Comparison of ENCODE assay signal across 8 cellular contexts in the genomic region with DNA sequence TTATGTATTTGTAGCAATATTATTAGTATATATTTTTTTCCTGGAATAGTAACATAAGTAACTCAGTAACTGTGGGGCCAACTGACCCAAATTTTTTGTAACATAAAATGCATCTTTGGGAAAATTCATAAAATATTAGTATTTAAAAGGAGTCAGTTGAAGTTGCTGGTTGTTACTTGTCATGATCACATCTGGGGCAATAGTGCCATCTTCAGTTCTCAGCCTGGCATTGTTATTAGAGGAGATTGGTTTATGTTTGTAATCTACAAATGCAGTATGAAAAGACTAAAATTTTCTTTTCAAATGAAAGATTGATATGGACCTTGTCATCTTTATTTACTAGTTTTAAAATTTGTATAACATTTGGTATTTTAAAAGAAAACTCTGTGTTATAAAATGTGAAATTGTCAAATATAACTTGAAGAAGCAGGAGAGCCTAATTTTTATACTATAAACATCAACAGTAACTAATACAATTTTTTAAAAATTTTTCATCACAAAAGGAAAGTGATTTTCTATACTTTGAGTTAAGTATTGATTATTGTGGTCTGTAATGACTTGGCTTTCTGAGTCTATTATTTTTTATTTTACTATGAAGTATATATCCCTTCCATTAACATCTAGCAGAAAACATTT. TPM values are rescaled to one million over a fixed set of nuclear protein-coding genes. Genes with fewer than 3 reads are reported as not detected.
DNase-seq lines count a peak whose midpoint lies in the region; ATAC-seq and TF ChIP-seq lines count a peak whose summit lies in the region.

No MANE protein-coding gene starts in this region.

- no peak overlapping the region for H3K4me3 ChIP-seq in heart right ventricle
- H3K4me3 ChIP-seq in epithelial cell of esophagus (ENCODE audit: low read length) = no peak overlapping the region
- no peak overlapping the region for H3K4me3 ChIP-seq in psoas muscle

- TF ChIP-seq CTCF in heart right ventricle (IDR thresholded peaks at IDR 0.05) = peak; percentile 30 to 69 (median 58)
- TF ChIP-seq CTCF in epithelial cell of esophagus (IDR thresholded peaks at IDR 0.05; ENCODE audit: insufficient read depth, low read depth, low read length, missing control alignments) = peak; percentile 72
- peak; percentile 44 for TF ChIP-seq CTCF in psoas muscle (IDR thresholded peaks at IDR 0.05)

- no peaks in the 10 kb centered on the region for H3K9me3 ChIP-seq in heart right ventricle
- H3K9me3 ChIP-seq in psoas muscle = no peaks in the 10 kb centered on the region

- no peak overlapping the region for H3K27ac ChIP-seq in heart right ventricle
- no peak overlapping the region for H3K27ac ChIP-seq in psoas muscle

- H3K4me1 ChIP-seq in heart right ventricle (no peaks in the 10 kb centered on the region), psoas muscle (no peaks in the 10 kb centered on the region)

- intact Hi-C loops in heart right ventricle (cut with DNase I) = loop anchor here in 8 of 10 donors (2.0 to 10.0 kb wide), 5 partner anchors 113 to 917 kb away; a partner anchor contains a TSS
- intact Hi-C loops in left ventricle myocardium superior (cut with micrococcal nuclease) = loop anchor here (5.0 kb wide), 1 partner anchor 915 kb away; no protein-coding TSS in a partner anchor
- intact Hi-C loops in psoas muscle (cut with DNase I) = loop anchor here in 1 of 2 donors (5.0 kb wide), 1 partner anchor 915 kb away; no protein-coding TSS in a partner anchor

- no peak for ATAC-seq in heart right ventricle
- no peak for ATAC-seq in left ventricle myocardium superior
- ATAC-seq in HG03469 (IDR thresholded peaks at IDR 0.05; ENCODE audit: unreplicated experiment) = peak; percentile 38
- no peak for ATAC-seq in psoas muscle
- ATAC-seq in GM18873 (IDR thresholded peaks at IDR 0.05; ENCODE audit: low FRiP score, unreplicated experiment) = no peak

- H3K36me3 ChIP-seq in heart right ventricle (no peaks in the 10 kb centered on the region), psoas muscle (ENCODE audit: insufficient read depth in 1 of 2, low read depth in 1 of 2) (no peaks in the 10 kb centered on the region)

- H3K27me3 ChIP-seq in heart right ventricle (no peaks in the 10 kb centered on the region), psoas muscle (ENCODE audit: insufficient read depth in 3 of 3, low read length in 2 of 3) (no peaks in the 10 kb centered on the region)

- DNase-seq in heart right ventricle = no peak
- no peak for DNase-seq in left ventricle myocardium superior
- DNase-seq in NOMO-1 treated with DMSO at 0.1 percent for 48 hours (lab: John Stamatoyannopoulos, UW; ENCODE audit: unreplicated experiment) = peak; percentile 50
- peak; percentile 65 for DNase-seq in epithelial cell of esophagus (ENCODE audit: low read depth)
- no peak for DNase-seq in psoas muscle
- DNase-seq in stimulated activated CD4-positive, alpha-beta T cell treated with anti-CD3 and anti-CD28 coated beads, Interleukin-2, amount 100 ng/mL, for 24 hours = no peak

RNA-seq across cellular contexts. Expression of a gene that starts 38.8 kb away (rescaled TPM):
- total RNA-seq in heart right ventricle = 100 to 1,000 TPM in 7 of 10 donors, 10 to 100 TPM in 3; 78.4 to 257 (median 121) TPM
- 10 to 100 TPM; 76.4 to 93.9 TPM for polyA plus RNA-seq in heart right ventricle
- total RNA-seq in left ventricle myocardium superior = 234 TPM
- 10 to 100 TPM; 15.4 to 37.4 (median 20.8) TPM for total RNA-seq in psoas muscle
- polyA plus RNA-seq in psoas muscle = 100 to 1,000 TPM in 1 of 3 donors, 10 to 100 TPM in 1, 1 to 10 TPM in 1; 4.9 to 117 (median 35.0) TPM

Comparison
In these comparisons a context has a peak if more than half of its experiments do, and no peak if none do; other contexts are left out.
1. DNase-seq: peak in NOMO-1 treated with DMSO at 0.1 percent for 48 hours (single experiment) and epithelial cell of esophagus (single experiment); none in heart right ventricle (0 of 2), left ventricle myocardium superior (single experiment), psoas muscle (0 of 2) and stimulated activated CD4-positive, alpha-beta T cell treated with anti-CD3 and anti-CD28 coated beads, Interleukin-2, amount 100 ng/mL, for 24 hours (0 of 2).
2. Peak in every context shown above with its lines, with median percentiles within 50 percentile points of each other: CTCF ChIP-seq.